ENCODE assay signal across 18 cellular contexts in the genomic region with DNA sequence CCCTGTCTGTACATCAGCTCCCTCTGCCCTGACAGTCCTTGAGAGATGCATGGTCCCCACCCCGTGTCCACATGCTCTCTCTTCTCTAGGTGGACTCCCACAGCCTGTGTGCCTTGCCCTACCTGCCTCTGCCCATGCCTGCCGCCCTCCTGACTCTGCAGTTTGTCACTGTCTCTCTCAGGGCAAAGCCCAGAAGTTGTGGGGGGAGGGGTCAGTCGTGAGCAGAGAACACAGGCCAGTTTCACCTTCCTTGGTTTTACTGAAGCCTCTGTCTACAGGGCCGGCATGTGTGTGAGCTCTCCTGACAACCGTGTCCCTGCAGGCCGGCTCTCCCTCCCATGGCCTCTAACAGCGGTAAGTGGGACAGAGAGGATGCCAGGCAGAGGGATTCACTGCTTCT. TPM values are rescaled to one million over a fixed set of nuclear protein-coding genes. Genes with fewer than 3 reads are reported as not detected.
DNase-seq lines count a peak whose midpoint lies in the region; ATAC-seq and TF ChIP-seq lines count a peak whose summit lies in the region.
"Had no signal": no experiment of that assay in that cellular context is flagged by ENCODE, and none has a peak within 500 bp of the region (broad histone marks: within the 10 kb centered on the region; RNA-seq: fewer than 3 reads in every experiment).

No MANE protein-coding gene starts in this region.

- H3K79me1 ChIP-seq in IMR-90 (ENCODE audit: low read depth in 1 of 2, low read length in 2 of 2), result peaks cover 60 to 95% of the 10 kb centered on the region in 2 experiments

- H4K20me1 ChIP-seq in IMR-90 (ENCODE audit: insufficient read depth, low read length), result peaks cover 17% of the 10 kb centered on the region; the same call in 1 of the 2 replicates

- H3K9ac ChIP-seq in IMR-90 (ENCODE audit: low read depth, low read length), result no peak overlapping the region

- intact Hi-C loops in IMR-90 (cut with micrococcal nuclease) (no loop called here), tibial artery (cut with DNase I; ENCODE audit: low total_unique reads) (loop anchor here (10.0 kb wide), 1 partner anchor 47 kb away; no protein-coding TSS in a partner anchor)

- H3K27ac Mint-ChIP-seq in chondrocyte (ENCODE audit: unreplicated experiment) (peak overlapping the region; percentile 54), nephron (peak overlapping the region in 2 of 3 experiments; percentile 54 to 57)

- DNase-seq in IMR-90, result no peak
- no peak for DNase-seq in chondrocyte (ENCODE audit: low spot score)
- no peak for DNase-seq in tibial artery
- DNase-seq in NCI-H1436 (lab: John Stamatoyannopoulos, UW), result no peak
- DNase-seq in AG08396 (ENCODE audit: low spot score), result no peak
- DNase-seq in NCI-H2171 (lab: John Stamatoyannopoulos, UW), result no peak
- DNase-seq: AML-193; DMS79 treated with DMSO at 0.1 percent for 48 hours; H7; NCI-H1105; NCI-H1694; NCI-H2081 treated with DMSO at 0.1 percent for 48 hours; NCI-H510A; NCI-H748 treated with DMSO at 0.1 percent for 48 hours; NK-92 treated with Interleukin-12 subunit alpha and Interleukin-12 subunit beta, amount 100 ng/mL, for 24 hours; RPMI8226; SJCRH30 had no signal

- H3K27me3 Mint-ChIP-seq in chondrocyte (ENCODE audit: low read depth) (no peaks in the 10 kb centered on the region), nephron (ENCODE audit: low read depth) (no peaks in the 10 kb centered on the region)

- TF ChIP-seq CTCF in IMR-90 (conservative IDR thresholded peaks at IDR 0.05; ENCODE audit: low read depth, low read length), result no peak
- TF ChIP-seq CTCF in chondrocyte (IDR thresholded peaks at IDR 0.05), result no peak
- TF ChIP-seq CTCF in nephron (IDR thresholded peaks at IDR 0.05; ENCODE audit: unreplicated experiment in 3 of 3), result no peak
- no peak for TF ChIP-seq CTCF in tibial artery (IDR thresholded peaks at IDR 0.05)

- TF ChIP-seq RAD21 in IMR-90 (IDR thresholded peaks at IDR 0.05; ENCODE audit: low read length), result no peak

- no peak overlapping the region for H3K23ac ChIP-seq in IMR-90 (ENCODE audit: low read depth, low read length)

- H4K8ac ChIP-seq in IMR-90 (ENCODE audit: low read depth in 2 of 2, low read length in 2 of 2), result no peak overlapping the region; a peak in 1 of 4 replicates

- no peak overlapping the region for H3K4me2 ChIP-seq in IMR-90 (ENCODE audit: low read depth, low read length)

- H3K27ac ChIP-seq in IMR-90 (ENCODE audit: insufficient read depth, low read length) (no peak overlapping the region), tibial artery (peak overlapping the region; percentile 21 to 36)
- H3K27ac ChIP-seq: SJCRH30 had no signal

- dilution Hi-C loops in IMR-90 (cut with HindIII; ENCODE audit: low sequenced_read_pairs, unreplicated experiment), result loop anchor here (25.0 kb wide), 1 partner anchor 115 kb away; a partner anchor contains a TSS

- peaks cover 36% of the 10 kb centered on the region for H3K4me1 ChIP-seq in IMR-90 (ENCODE audit: control insufficient read depth, insufficient read depth, low read length)
- peaks cover 9 to 66% (median 44%) of the 10 kb centered on the region in 4 donors for H3K4me1 ChIP-seq in tibial artery

- no peak overlapping the region for H4K91ac ChIP-seq in IMR-90 (ENCODE audit: insufficient read depth, low read depth, low read length)

- peaks cover 69% of the 10 kb centered on the region for H3K36me3 ChIP-seq in IMR-90 (ENCODE audit: control insufficient read depth, insufficient read depth, low read length)
- H3K36me3 ChIP-seq in tibial artery, result peaks cover 0 to 28% (median 19%) of the 10 kb centered on the region in 3 donors

- in situ Hi-C loops in IMR-90 (cut with MboI; ENCODE audit: low sequenced_read_pairs), result no loop called here

- H3K27me3 ChIP-seq in IMR-90 (ENCODE audit: control insufficient read depth, insufficient read depth, low read length) (no peaks in the 10 kb centered on the region), tibial artery (no peaks in the 10 kb centered on the region)
- H3K27me3 ChIP-seq: SJCRH30 had no signal

- CTCF ChIA-PET in IMR-90 (lab: Yijun Ruan, JAX), result no interaction called here

- TF ChIP-seq POLR2A in IMR-90 (IDR thresholded peaks at IDR 0.05; ENCODE audit: low read depth, low read length), result no peak

- POLR2A ChIA-PET in IMR-90 (lab: Charles Lee; ENCODE audit: unreplicated experiment), result no interaction called here

- ATAC-seq in IMR-90 (ENCODE audit: low read depth), result no peak

- no peak overlapping the region for H3K4me3 Mint-ChIP-seq in chondrocyte (ENCODE audit: unreplicated experiment)
- no peak overlapping the region for H3K4me3 Mint-ChIP-seq in nephron

- H2AK5ac ChIP-seq in IMR-90 (ENCODE audit: low read depth, low read length), result peak overlapping the region; percentile 37

- BruUV-seq in IMR-90 (replicated peaks; lab: Mats Ljungman, UMichigan), result no TSS peak

- H2BK120ac ChIP-seq in IMR-90 (ENCODE audit: low read depth, low read length), result no peak overlapping the region

- H3K36me3 Mint-ChIP-seq in chondrocyte (ENCODE audit: low read depth) (peaks cover 14% of the 10 kb centered on the region), nephron (ENCODE audit: low read depth) (peaks cover 11% of the 10 kb centered on the region)

- H3K9me3 Mint-ChIP-seq in chondrocyte (ENCODE audit: low read depth) (no peaks in the 10 kb centered on the region), nephron (no peaks in the 10 kb centered on the region)

- peak overlapping the region; percentile 76 for H2AK9ac ChIP-seq in IMR-90 (replicated peaks; ENCODE audit: low read depth, low read length, poor library complexity)

- H3K18ac ChIP-seq in IMR-90 (ENCODE audit: low read depth, low read length), result no peak overlapping the region

- WGBS in IMR-90 (ENCODE audit: extremely low coverage in 2 of 2, insufficient read length in 1 of 2), 2 experiments, result no CpG with 5 or more reads among the region's 7 CpGs

- H3K4me1 Mint-ChIP-seq in chondrocyte (ENCODE audit: low read depth) (peaks cover 86% of the 10 kb centered on the region), nephron (peaks cover 33% of the 10 kb centered on the region)

- peaks cover 63% of the 10 kb centered on the region for H3K9me1 ChIP-seq in IMR-90 (ENCODE audit: insufficient read depth, low read length)

- no peaks in the 10 kb centered on the region for H3K9me3 ChIP-seq in IMR-90 (ENCODE audit: control insufficient read depth, insufficient read depth, low read length)
- H3K9me3 ChIP-seq in tibial artery, result no peaks in the 10 kb centered on the region
- H3K9me3 ChIP-seq: SJCRH30 had no signal

- H3K14ac ChIP-seq in IMR-90 (replicated peaks; ENCODE audit: low read depth, low read length), result no peak overlapping the region; the same call in 1 of the 2 replicates

- no peak overlapping the region for H2BK5ac ChIP-seq in IMR-90 (ENCODE audit: low read depth, low read length, poor library complexity, severe bottlenecking)

- no peak overlapping the region for H2AFZ ChIP-seq in IMR-90 (replicated peaks; ENCODE audit: low read length, poor library complexity)

- no peak overlapping the region for H3K56ac ChIP-seq in IMR-90 (ENCODE audit: extremely low read depth, insufficient read depth, low read length)

- no peak overlapping the region for H4K5ac ChIP-seq in IMR-90 (ENCODE audit: low read depth, low read length)

- H2BK20ac ChIP-seq in IMR-90 (ENCODE audit: low read depth, low read length), result no peak overlapping the region

- H3K4me3 ChIP-seq in IMR-90 (ENCODE audit: insufficient read depth, low read depth, low read length), result no peak overlapping the region
- no peak overlapping the region for H3K4me3 ChIP-seq in tibial artery
- H3K4me3 ChIP-seq: SJCRH30 had no signal

- H2BK15ac ChIP-seq in IMR-90 (ENCODE audit: low read depth, low read length), result peak overlapping the region; percentile 14; the same call in 1 of the 3 replicates

- H3K4ac ChIP-seq in IMR-90 (ENCODE audit: low read depth, low read length), result no peak overlapping the region; the same call in 1 of the 2 replicates

TF ChIP-seq in IMR-90, 13 proteins besides CTCF, POLR2A, EP300 and RAD21:
- TF ChIP-seq CHD1 (IDR thresholded peaks at IDR 0.05; ENCODE audit: low read depth, low read length) (no peak), FOS (IDR thresholded peaks at IDR 0.05; ENCODE audit: low read depth, low read length) (no peak), SMC3 (IDR thresholded peaks at IDR 0.05; ENCODE audit: low read depth, low read length) (no peak), MXI1 (IDR thresholded peaks at IDR 0.05; ENCODE audit: borderline replicate concordance, low read depth, low read length) (no peak), RFX5 (IDR thresholded peaks at IDR 0.05; ENCODE audit: low read depth, low read length) (no peak), RCOR1 (IDR thresholded peaks at IDR 0.05; ENCODE audit: insufficient replicate concordance, low read length) (no peak), MAFK (IDR thresholded peaks at IDR 0.05; ENCODE audit: low read depth, low read length) (no peak), MAZ (IDR thresholded peaks at IDR 0.05; ENCODE audit: borderline replicate concordance, low read depth, low read length) (no peak), CEBPB (IDR thresholded peaks at IDR 0.05; ENCODE audit: low read depth, low read length) (no peak), BHLHE40 (IDR thresholded peaks at IDR 0.05; ENCODE audit: low read depth, low read length) (no peak), NFE2L2 (IDR thresholded peaks at IDR 0.05; ENCODE audit: low read depth, low read length) (no peak)
- TF ChIP-seq, protein P1, sequence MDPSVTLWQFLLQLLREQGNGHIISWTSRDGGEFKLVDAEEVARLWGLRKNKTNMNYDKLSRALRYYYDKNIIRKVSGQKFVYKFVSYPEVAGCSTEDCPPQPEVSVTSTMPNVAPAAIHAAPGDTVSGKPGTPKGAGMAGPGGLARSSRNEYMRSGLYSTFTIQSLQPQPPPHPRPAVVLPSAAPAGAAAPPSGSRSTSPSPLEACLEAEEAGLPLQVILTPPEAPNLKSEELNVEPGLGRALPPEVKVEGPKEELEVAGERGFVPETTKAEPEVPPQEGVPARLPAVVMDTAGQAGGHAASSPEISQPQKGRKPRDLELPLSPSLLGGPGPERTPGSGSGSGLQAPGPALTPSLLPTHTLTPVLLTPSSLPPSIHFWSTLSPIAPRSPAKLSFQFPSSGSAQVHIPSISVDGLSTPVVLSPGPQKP (IDR thresholded peaks at IDR 0.05; ENCODE audit: borderline replicate concordance, low read depth, low read length), result no peak
- TF ChIP-seq, protein P2, sequence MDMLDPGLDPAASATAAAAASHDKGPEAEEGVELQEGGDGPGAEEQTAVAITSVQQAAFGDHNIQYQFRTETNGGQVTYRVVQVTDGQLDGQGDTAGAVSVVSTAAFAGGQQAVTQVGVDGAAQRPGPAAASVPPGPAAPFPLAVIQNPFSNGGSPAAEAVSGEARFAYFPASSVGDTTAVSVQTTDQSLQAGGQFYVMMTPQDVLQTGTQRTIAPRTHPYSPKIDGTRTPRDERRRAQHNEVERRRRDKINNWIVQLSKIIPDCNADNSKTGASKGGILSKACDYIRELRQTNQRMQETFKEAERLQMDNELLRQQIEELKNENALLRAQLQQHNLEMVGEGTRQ (IDR thresholded peaks at IDR 0.05; ENCODE audit: low read depth, low read length), result no peak
TF ChIP-seq in IMR-90: peak in this region for 0.

RNA-seq across cellular contexts. Expression of a gene that starts 43.5 kb away (rescaled TPM):
- total RNA-seq in IMR-90 (2012; rRNA removed), result 63.0 and 81.6 TPM in 2 replicates
- 10.6 and 14.1 TPM in 2 replicates for polyA plus RNA-seq in IMR-90 (2012; rRNA removed)
- 8.0 and 8.1 TPM in 2 replicates for polyA plus RNA-seq in IMR-90 (2012; cell fraction: cytosol; rRNA removed)
- 4.5 and 18.3 TPM in 2 replicates for polyA plus RNA-seq in IMR-90 (2012; cell fraction: nucleus; rRNA removed; ENCODE audit: low replicate concordance)
- total RNA-seq in chondrocyte, result 50.1 to 52.5 TPM (median 50.5 TPM) in 3 replicates
